8 cellular contexts compared by ENCODE assay signal in the genomic region with DNA sequence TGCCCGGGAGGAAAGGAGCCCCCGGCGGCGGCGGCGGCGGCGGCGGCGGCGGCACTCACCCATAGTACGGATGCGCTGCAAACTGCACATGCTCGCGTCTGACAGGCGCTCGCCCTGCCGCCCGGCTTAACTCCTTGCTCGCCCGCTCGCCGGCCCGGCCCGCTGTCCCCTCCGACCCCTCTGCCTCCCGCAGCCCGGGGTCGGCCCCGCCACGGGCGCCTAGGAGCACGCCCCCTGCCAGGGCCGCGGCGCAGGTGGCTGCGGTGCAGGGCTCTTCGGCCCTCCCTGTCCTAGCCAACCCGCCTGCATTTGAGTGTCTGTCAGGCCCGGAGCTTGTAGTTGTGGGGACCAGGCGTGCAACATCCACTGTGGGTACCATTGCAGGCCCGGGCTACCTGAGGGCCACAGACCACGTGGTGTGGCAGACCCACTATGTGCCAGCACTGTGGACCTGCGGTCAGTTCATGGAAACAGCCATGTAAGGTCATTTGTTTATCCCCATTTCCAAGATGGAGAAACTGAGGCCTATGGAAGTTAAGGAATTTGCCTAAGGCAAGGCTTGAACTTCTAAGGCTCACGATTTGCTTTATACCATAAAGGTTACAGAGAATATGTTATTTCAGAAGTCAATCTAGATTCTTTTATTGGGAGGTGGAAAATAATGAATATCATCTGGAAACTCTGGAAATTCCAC. TPM values are rescaled to one million over a fixed set of nuclear protein-coding genes. Genes with fewer than 3 reads are reported as not detected.
DNase-seq lines count a peak whose midpoint lies in the region; ATAC-seq and TF ChIP-seq lines count a peak whose summit lies in the region.

No MANE protein-coding gene starts in this region.

- no peak for DNase-seq in AG10803 (ENCODE audit: low read depth)
- no peak for DNase-seq in LNCaP clone FGC (ENCODE audit: low read depth)
- peak; percentile 36 for DNase-seq in activated gamma-delta T cell (lab: John Stamatoyannopoulos, UW)
- DNase-seq in heart right ventricle, result peak in 1 of 2 donors; percentile 30
- DNase-seq in retinal pigment epithelial cell (ENCODE audit: low read depth), result no peak
- DNase-seq in HuH-7.5 (ENCODE audit: low spot score), result no peak
- no peak for DNase-seq in effector CD4-positive, alpha-beta T cell

- H3K27me3 ChIP-seq in heart right ventricle, result peaks cover 0 to 40% (median 15%) of the 10 kb centered on the region in 7 donors

- TF ChIP-seq CTCF in AG10803 (conservative IDR thresholded peaks at IDR 0.05; ENCODE audit: low read length), result no peak
- TF ChIP-seq CTCF in LNCaP clone FGC (IDR thresholded peaks at IDR 0.05; ENCODE audit: control insufficient read depth, extremely low read depth, insufficient read depth), result no peak
- no peak for TF ChIP-seq CTCF in heart right ventricle (IDR thresholded peaks at IDR 0.05)
- TF ChIP-seq CTCF in retinal pigment epithelial cell (conservative IDR thresholded peaks at IDR 0.05; ENCODE audit: low read depth, low read length), result no peak

- ATAC-seq in GM18909 (IDR thresholded peaks at IDR 0.05; ENCODE audit: poor library complexity, unreplicated experiment) (peak; percentile 44), heart right ventricle (peak in 2 of 8 donors; percentile 51 to 57)

- peak overlapping the region in 2 of 10 donors; percentile 53 to 84 for H3K27ac ChIP-seq in heart right ventricle

- 8 to 10% methylated on average over 40 to 45 of the region's 45 CpGs for WGBS in heart right ventricle, 2 donors

- H3K4me3 ChIP-seq in AG10803 (ENCODE audit: low read length) (peak overlapping the region; percentile 67), LNCaP clone FGC (ENCODE audit: low read depth, low read length) (peak overlapping the region; percentile 68), heart right ventricle (peak overlapping the region; percentile 80 to 98 (median 94)), retinal pigment epithelial cell (ENCODE audit: low read length) (peak overlapping the region; percentile 48)

- H3K4me1 ChIP-seq in heart right ventricle, result peaks cover 2 to 31% (median 12%) of the 10 kb centered on the region in 9 donors

- no peaks in the 10 kb centered on the region for H3K9me3 ChIP-seq in heart right ventricle

- H3K36me3 ChIP-seq in heart right ventricle, result no peaks in the 10 kb centered on the region

- intact Hi-C loops in heart right ventricle (cut with DNase I), result no loop called here

RNA-seq across cellular contexts. Expression of a gene that starts 17.6 kb away (rescaled TPM):
- 1 to 10 TPM; 1.7 to 7.8 (median 3.7) TPM for total RNA-seq in heart right ventricle
- polyA plus RNA-seq in heart right ventricle, result 10 to 100 TPM in 1 of 2 donors, 1 to 10 TPM in 1; 2.3 to 14.8 TPM

RNA-seq across cellular contexts. Expression of a gene that starts 27.0 kb away (rescaled TPM):
- 1 to 10 TPM in 9 of 10 donors, under 1 TPM in 1; 1.00 to 5.9 (median 1.7) TPM for total RNA-seq in heart right ventricle
- polyA plus RNA-seq in heart right ventricle, result under 1 TPM; 0.51 to 0.68 TPM
